20 cellular contexts compared by ENCODE assay signal in genomic region chr17:8828517-8828875, GRCh38. TPM values are rescaled to one million over a fixed set of nuclear protein-coding genes. Genes with fewer than 3 reads are reported as not detected.
DNase-seq lines count a peak whose midpoint lies in the region; ATAC-seq and TF ChIP-seq lines count a peak whose summit lies in the region.
"Had no signal": no experiment of that assay in that cellular context is flagged by ENCODE, and none has a peak within 500 bp of the region (broad histone marks: within the 10 kb centered on the region; RNA-seq: fewer than 3 reads in every experiment).

No MANE protein-coding gene starts in this region.

- no peaks in the 10 kb centered on the region for H3K9me2 ChIP-seq in Karpas-422 (replicated peaks; ENCODE audit: insufficient read depth, low read length)

- no peak overlapping the region for H3K27ac Mint-ChIP-seq in activated CD8-positive, alpha-beta memory T cell treated with anti-CD3 and anti-CD28 coated beads, Interleukin-2, amount 10 ng/mL, durations not matched to agents 7 days and 5 days
- no peak overlapping the region for H3K27ac Mint-ChIP-seq in activated T-helper 2 cell treated with anti-CD3 and anti-CD28 coated beads, Interferon-gamma antibody, Interleukin-2, Interleukin-4, amounts not matched to agents 10 μg/mL and 5 μg/mL and 100 μg/mL, durations not matched to agents 14 hours and 24 hours and 36 hours
- H3K27ac Mint-ChIP-seq in type B pancreatic cell = no peak overlapping the region
- H3K27ac Mint-ChIP-seq: H9 had no signal

- H3K4me1 ChIP-seq in esophagus muscularis mucosa (no peaks in the 10 kb centered on the region), Karpas-422 (ENCODE audit: low read length) (no peaks in the 10 kb centered on the region)
- H3K4me1 ChIP-seq: BLaER1, Caco-2 had no signal

- no peak overlapping the region for H3K9ac ChIP-seq in Karpas-422 (ENCODE audit: low read length)
- H3K9ac ChIP-seq: BLaER1, GM23248 had no signal

- H2AFZ ChIP-seq in Karpas-422 (ENCODE audit: low read length) = no peak overlapping the region
- H2AFZ ChIP-seq: GM23248 had no signal

- H3K9me3 ChIP-seq in esophagus muscularis mucosa (peaks cover 0 to 10% (median 3%) of the 10 kb centered on the region in 4 donors), Karpas-422 (ENCODE audit: low read length) (peaks cover 4% of the 10 kb centered on the region; the same call in 1 of the 2 replicates)
- H3K9me3 ChIP-seq: Caco-2 had no signal

- H3K4me1 Mint-ChIP-seq in activated CD8-positive, alpha-beta memory T cell treated with anti-CD3 and anti-CD28 coated beads, Interleukin-2, amount 10 ng/mL, durations not matched to agents 7 days and 5 days = no peaks in the 10 kb centered on the region
- H3K4me1 Mint-ChIP-seq in activated T-helper 2 cell treated with anti-CD3 and anti-CD28 coated beads, Interferon-gamma antibody, Interleukin-2, Interleukin-4, amounts not matched to agents 10 μg/mL and 5 μg/mL and 100 μg/mL, durations not matched to agents 14 hours and 24 hours and 36 hours (ENCODE audit: low read depth) = no peaks in the 10 kb centered on the region
- H3K4me1 Mint-ChIP-seq in type B pancreatic cell (ENCODE audit: unreplicated experiment) = peaks cover 5% of the 10 kb centered on the region
- H3K4me1 Mint-ChIP-seq: CD8-positive, alpha-beta memory T cell had no signal

- peak; percentile 21 for DNase-seq in activated CD8-positive, alpha-beta memory T cell treated with anti-CD3 and anti-CD28 coated beads for 24 hours
- no peak for DNase-seq in activated CD8-positive, alpha-beta memory T cell treated with anti-CD3 and anti-CD28 coated beads, Interleukin-2, amount 10 ng/mL, durations not matched to agents 7 days and 5 days
- peak; percentile 4 for DNase-seq in activated T-helper 2 cell treated with anti-CD3 and anti-CD28 coated beads, Interferon-gamma antibody, Interleukin-2, Interleukin-4, amounts not matched to agents 10 μg/mL and 5 μg/mL and 100 μg/mL, durations not matched to agents 14 hours and 24 hours and 36 hours (ENCODE audit: low spot score)
- DNase-seq in esophagus muscularis mucosa (ENCODE audit: extremely low spot score) (peak; percentile 70), type B pancreatic cell (ENCODE audit: extremely low spot score, unreplicated experiment) (peak; percentile 54), Karpas-422 (no peak), posterior cingulate gyrus (no peak)
- DNase-seq: AML-193; Caco-2; CD8-positive, alpha-beta memory T cell; DMS53; GF-D8; GM23248 had no signal

- H3K36me3 ChIP-seq in esophagus muscularis mucosa = no peaks in the 10 kb centered on the region
- H3K36me3 ChIP-seq in Karpas-422 (ENCODE audit: insufficient read depth, low read length) = no peaks in the 10 kb centered on the region

- TF ChIP-seq POLR2A in esophagus muscularis mucosa (IDR thresholded peaks at IDR 0.05; ENCODE audit: low read depth) = no peak

- no peaks in the 10 kb centered on the region for H3K36me3 Mint-ChIP-seq in activated CD8-positive, alpha-beta memory T cell treated with anti-CD3 and anti-CD28 coated beads, Interleukin-2, amount 10 ng/mL, durations not matched to agents 7 days and 5 days
- H3K36me3 Mint-ChIP-seq in activated T-helper 2 cell treated with anti-CD3 and anti-CD28 coated beads, Interferon-gamma antibody, Interleukin-2, Interleukin-4, amounts not matched to agents 10 μg/mL and 5 μg/mL and 100 μg/mL, durations not matched to agents 14 hours and 24 hours and 36 hours (ENCODE audit: low read depth) = peaks cover 13% of the 10 kb centered on the region
- H3K36me3 Mint-ChIP-seq in type B pancreatic cell = no peaks in the 10 kb centered on the region

- H4K20me1 ChIP-seq in Karpas-422 (ENCODE audit: insufficient read depth, low read depth, low read length) = no peaks in the 10 kb centered on the region
- H4K20me1 ChIP-seq: BLaER1 had no signal

- H3K4me2 ChIP-seq in Karpas-422 (ENCODE audit: low read depth, low read length, poor library complexity, severe bottlenecking) = no peak overlapping the region
- H3K4me2 ChIP-seq: BLaER1 had no signal

- H3K27me3 ChIP-seq in esophagus muscularis mucosa (peaks cover 0 to 44% (median 5%) of the 10 kb centered on the region in 4 donors), Karpas-422 (ENCODE audit: low read length) (no peaks in the 10 kb centered on the region)
- H3K27me3 ChIP-seq: BLaER1 had no signal

- no peak for TF ChIP-seq CTCF in esophagus muscularis mucosa (IDR thresholded peaks at IDR 0.05)
- TF ChIP-seq CTCF in type B pancreatic cell (conservative IDR thresholded peaks at IDR 0.05) = no peak

- CTCF ChIA-PET in activated CD8-positive, alpha-beta memory T cell treated with anti-CD3 and anti-CD28 coated beads, Interleukin-2, amount 10 ng/mL, durations not matched to agents 7 days and 5 days (lab: Charles Lee) = no interaction called here

- 100% methylated on average over 10 of the region's 20 CpGs for WGBS in esophagus muscularis mucosa

- H3K9me3 Mint-ChIP-seq in activated CD8-positive, alpha-beta memory T cell treated with anti-CD3 and anti-CD28 coated beads, Interleukin-2, amount 10 ng/mL, durations not matched to agents 7 days and 5 days (ENCODE audit: low read depth) = peaks cover 5% of the 10 kb centered on the region
- peaks cover 15% of the 10 kb centered on the region for H3K9me3 Mint-ChIP-seq in activated T-helper 2 cell treated with anti-CD3 and anti-CD28 coated beads, Interferon-gamma antibody, Interleukin-2, Interleukin-4, amounts not matched to agents 10 μg/mL and 5 μg/mL and 100 μg/mL, durations not matched to agents 14 hours and 24 hours and 36 hours
- H3K9me3 Mint-ChIP-seq in type B pancreatic cell = no peaks in the 10 kb centered on the region

- no peak for ATAC-seq in activated CD8-positive, alpha-beta memory T cell treated with anti-CD3 and anti-CD28 coated beads, Interleukin-2, amount 10 ng/mL, durations not matched to agents 7 days and 5 days
- no peak for ATAC-seq in HG03469 (IDR thresholded peaks at IDR 0.05; ENCODE audit: unreplicated experiment)
- ATAC-seq: GM12878 had no signal

- H3K27ac ChIP-seq in esophagus muscularis mucosa (replicated peaks in 1 of 4) (no peak overlapping the region), Karpas-422 (ENCODE audit: low read length) (no peak overlapping the region)
- H3K27ac ChIP-seq: 22Rv1, BLaER1, GM23248, HL-60 had no signal

- intact Hi-C loops in activated T-helper 2 cell treated with anti-CD3 and anti-CD28 coated beads, Interferon-gamma antibody, Interleukin-2, Interleukin-4, amounts not matched to agents 10 μg/mL and 5 μg/mL and 100 μg/mL, durations not matched to agents 14 hours and 24 hours and 36 hours (cut with micrococcal nuclease) = no loop called here
- intact Hi-C loops in esophagus muscularis mucosa (cut with DNase I) (no loop called here), posterior cingulate gyrus (cut with DNase I) (no loop called here)

- no peak overlapping the region for H3K4me3 ChIP-seq in esophagus muscularis mucosa
- no peak overlapping the region for H3K4me3 ChIP-seq in Karpas-422 (ENCODE audit: low read length)
- H3K4me3 ChIP-seq: BLaER1, GM12878, GM23248 had no signal

- no peaks in the 10 kb centered on the region for H3K79me2 ChIP-seq in Karpas-422 (ENCODE audit: low read length)

- no peaks in the 10 kb centered on the region for H3K27me3 Mint-ChIP-seq in activated CD8-positive, alpha-beta memory T cell treated with anti-CD3 and anti-CD28 coated beads, Interleukin-2, amount 10 ng/mL, durations not matched to agents 7 days and 5 days
- no peaks in the 10 kb centered on the region for H3K27me3 Mint-ChIP-seq in activated T-helper 2 cell treated with anti-CD3 and anti-CD28 coated beads, Interferon-gamma antibody, Interleukin-2, Interleukin-4, amounts not matched to agents 10 μg/mL and 5 μg/mL and 100 μg/mL, durations not matched to agents 14 hours and 24 hours and 36 hours (ENCODE audit: low read depth)
- no peaks in the 10 kb centered on the region for H3K27me3 Mint-ChIP-seq in type B pancreatic cell
- H3K27me3 Mint-ChIP-seq: CD8-positive, alpha-beta memory T cell had no signal

- no peak for TF ChIP-seq EP300 in esophagus muscularis mucosa (IDR thresholded peaks at IDR 0.05)

- H3K4me3 Mint-ChIP-seq in activated CD8-positive, alpha-beta memory T cell treated with anti-CD3 and anti-CD28 coated beads, Interleukin-2, amount 10 ng/mL, durations not matched to agents 7 days and 5 days = no peak overlapping the region
- H3K4me3 Mint-ChIP-seq in activated T-helper 2 cell treated with anti-CD3 and anti-CD28 coated beads, Interferon-gamma antibody, Interleukin-2, Interleukin-4, amounts not matched to agents 10 μg/mL and 5 μg/mL and 100 μg/mL, durations not matched to agents 14 hours and 24 hours and 36 hours (ENCODE audit: low read depth) = no peak overlapping the region
- no peak overlapping the region for H3K4me3 Mint-ChIP-seq in type B pancreatic cell
- H3K4me3 Mint-ChIP-seq: CD8-positive, alpha-beta memory T cell; H9 had no signal

RNA-seq across cellular contexts. Expression of gene MFSD6L, which starts 29.3 kb away (rescaled TPM):
- under 1 TPM; 0.12 to 0.38 TPM for total RNA-seq in activated CD8-positive, alpha-beta memory T cell treated with anti-CD3 and anti-CD28 coated beads, Interleukin-2, amount 10 ng/mL, durations not matched to agents 7 days and 5 days
- 0.64 and 0.94 TPM in 2 replicates for total RNA-seq in activated T-helper 2 cell treated with anti-CD3 and anti-CD28 coated beads, Interferon-gamma antibody, Interleukin-2, Interleukin-4, amounts not matched to agents 10 μg/mL and 5 μg/mL and 100 μg/mL, durations not matched to agents 14 hours and 24 hours and 36 hours
- total RNA-seq in esophagus muscularis mucosa (under 1 TPM in 2 of 4 donors, not detected in 2; 0.17 to 0.33 TPM), type B pancreatic cell (ENCODE audit: low replicate concordance) (3.1 and 3.6 TPM in 2 replicates)
- total RNA-seq in Karpas-422 (2014; rRNA removed; shearing (Covaris generic); ENCODE audit: low replicate concordance) = not detected in 2 replicates
- total RNA-seq: A673; Caco-2; CD8-positive, alpha-beta memory T cell; GM23248 had no signal

RNA-seq across cellular contexts. Expression of gene PIK3R6, which starts 39.0 kb away (rescaled TPM):
- 1 to 10 TPM; 1.3 to 4.9 TPM for total RNA-seq in activated CD8-positive, alpha-beta memory T cell treated with anti-CD3 and anti-CD28 coated beads, Interleukin-2, amount 10 ng/mL, durations not matched to agents 7 days and 5 days
- total RNA-seq in activated T-helper 2 cell treated with anti-CD3 and anti-CD28 coated beads, Interferon-gamma antibody, Interleukin-2, Interleukin-4, amounts not matched to agents 10 μg/mL and 5 μg/mL and 100 μg/mL, durations not matched to agents 14 hours and 24 hours and 36 hours = 9.8 and 10.1 TPM in 2 replicates
- 1 to 10 TPM in 3 of 4 donors, under 1 TPM in 1; 0.52 to 3.3 (median 1.8) TPM for total RNA-seq in esophagus muscularis mucosa
- not detected in 2 replicates for total RNA-seq in type B pancreatic cell (ENCODE audit: low replicate concordance)
- total RNA-seq in Karpas-422 (2014; rRNA removed; shearing (Covaris generic); ENCODE audit: low replicate concordance) = not detected in 2 replicates
- total RNA-seq: A673, Caco-2, H9 had no signal

Comparison
In these comparisons a context has a peak if more than half of its experiments do, and no peak if none do; other contexts are left out.
1. DNase-seq: peak in activated CD8-positive, alpha-beta memory T cell treated with anti-CD3 and anti-CD28 coated beads for 24 hours (single experiment), activated T-helper 2 cell treated with anti-CD3 and anti-CD28 coated beads, Interferon-gamma antibody, Interleukin-2, Interleukin-4, amounts not matched to agents 10 μg/mL and 5 μg/mL and 100 μg/mL, durations not matched to agents 14 hours and 24 hours and 36 hours (single experiment), esophagus muscularis mucosa (single experiment) and type B pancreatic cell (single experiment); none in activated CD8-positive, alpha-beta memory T cell treated with anti-CD3 and anti-CD28 coated beads, Interleukin-2, amount 10 ng/mL, durations not matched to agents 7 days and 5 days (single experiment), Karpas-422 (single experiment) and posterior cingulate gyrus (0 of 10).